28 cellular contexts compared by ENCODE assay signal in genomic region chr15:98123834-98124233, GRCh38.
DNase-seq lines count a peak whose midpoint lies in the region; ATAC-seq and TF ChIP-seq lines count a peak whose summit lies in the region.
"Had no signal": no experiment of that assay in that cellular context is flagged by ENCODE, and none has a peak within 500 bp of the region (broad histone marks: within the 10 kb centered on the region; RNA-seq: fewer than 3 reads in every experiment).

No MANE protein-coding gene starts in this region.

- H3K36me3 Mint-ChIP-seq in glutamatergic neuron (ENCODE audit: unreplicated experiment): no peaks in the 10 kb centered on the region
- H3K36me3 Mint-ChIP-seq in chondrocyte (ENCODE audit: low read depth): no peaks in the 10 kb centered on the region
- H3K36me3 Mint-ChIP-seq: activated CD8-positive, alpha-beta memory T cell treated with anti-CD3 and anti-CD28 coated beads, Interleukin-2, amount 10 ng/mL, durations not matched to agents 7 days and 5 days; CD8-positive, alpha-beta memory T cell had no signal

- H3K9me3 Mint-ChIP-seq in glutamatergic neuron (ENCODE audit: unreplicated experiment) (peaks cover 1% of the 10 kb centered on the region), chondrocyte (ENCODE audit: low read depth) (no peaks in the 10 kb centered on the region)
- H3K9me3 Mint-ChIP-seq: activated naive CD8-positive, alpha-beta T cell treated with anti-CD3 and anti-CD28 coated beads, Interleukin-2, amount 50 U/mL, for 24 hours; H9; neural crest cell; stimulated activated naive B cell treated with anti-CD40 and anti-IgM and Interleukin-4, amounts not matched to agents 10 μg/mL and 1 μg/mL and 100 μg/mL, for 72 hours had no signal

- H3K36me3 ChIP-seq in MG63: no peaks in the 10 kb centered on the region
- H3K36me3 ChIP-seq: SJSA1, thoracic aorta had no signal

- no peaks in the 10 kb centered on the region for H3K27me3 ChIP-seq in MG63
- H3K27me3 ChIP-seq: SJSA1 had no signal

- H3K27me3 Mint-ChIP-seq in glutamatergic neuron (ENCODE audit: unreplicated experiment) (peaks cover 3% of the 10 kb centered on the region), chondrocyte (ENCODE audit: low read depth) (no peaks in the 10 kb centered on the region)
- H3K27me3 Mint-ChIP-seq: activated CD8-positive, alpha-beta memory T cell treated with anti-CD3 and anti-CD28 coated beads, Interleukin-2, amount 10 ng/mL, durations not matched to agents 7 days and 5 days; activated naive CD8-positive, alpha-beta T cell treated with anti-CD3 and anti-CD28 coated beads, Interleukin-2, amount 50 U/mL, for 24 hours had no signal

- H3K4me3 Mint-ChIP-seq in glutamatergic neuron (ENCODE audit: unreplicated experiment) (no peak overlapping the region), chondrocyte (ENCODE audit: unreplicated experiment) (no peak overlapping the region)
- H3K4me3 Mint-ChIP-seq: activated CD8-positive, alpha-beta memory T cell treated with anti-CD3 and anti-CD28 coated beads, Interleukin-2, amount 10 ng/mL, durations not matched to agents 7 days and 5 days; activated naive CD8-positive, alpha-beta T cell treated with anti-CD3 and anti-CD28 coated beads, Interleukin-2, amount 50 U/mL, for 24 hours; CD8-positive, alpha-beta memory T cell; H9; neural crest cell; stimulated activated naive B cell treated with anti-CD40 and anti-IgM and Interleukin-4, amounts not matched to agents 10 μg/mL and 1 μg/mL and 100 μg/mL, for 72 hours; T-helper 17 cell had no signal

- TF ChIP-seq CTCF in epithelial cell of esophagus (IDR thresholded peaks at IDR 0.05; ENCODE audit: insufficient read depth, low read depth, low read length, missing control alignments) (no peak), omental fat pad (IDR thresholded peaks at IDR 0.05) (no peak), glutamatergic neuron (IDR thresholded peaks at IDR 0.05; ENCODE audit: partially characterized antibody, unreplicated experiment) (no peak), chondrocyte (IDR thresholded peaks at IDR 0.05) (no peak)

- H3K4me3 ChIP-seq in MG63 (no peak overlapping the region), epithelial cell of esophagus (ENCODE audit: low read length) (no peak overlapping the region)
- H3K4me3 ChIP-seq: SJSA1, thoracic aorta had no signal

- no peaks in the 10 kb centered on the region; the same call in none of the 2 replicates for H3K9me3 ChIP-seq in MG63
- H3K9me3 ChIP-seq: SJSA1, thoracic aorta had no signal

- peak; percentile 61 for ATAC-seq in omental fat pad (ENCODE audit: low FRiP score)
- ATAC-seq in HG03521 (IDR thresholded peaks at IDR 0.05; ENCODE audit: unreplicated experiment): no peak
- ATAC-seq: activated CD8-positive, alpha-beta memory T cell treated with anti-CD3 and anti-CD28 coated beads, Interleukin-2, amount 10 ng/mL, durations not matched to agents 7 days and 5 days; activated naive CD8-positive, alpha-beta T cell treated with anti-CD3 and anti-CD28 coated beads, Interleukin-2, amount 50 U/mL, for 24 hours; left colon; stimulated activated naive B cell treated with anti-CD40 and anti-IgM and Interleukin-4, amounts not matched to agents 10 μg/mL and 1 μg/mL and 100 μg/mL, for 72 hours; T-helper 17 cell had no signal

- H3K27ac Mint-ChIP-seq in glutamatergic neuron (ENCODE audit: unreplicated experiment) (no peak overlapping the region), chondrocyte (ENCODE audit: unreplicated experiment) (no peak overlapping the region)
- H3K27ac Mint-ChIP-seq: activated CD8-positive, alpha-beta memory T cell treated with anti-CD3 and anti-CD28 coated beads, Interleukin-2, amount 10 ng/mL, durations not matched to agents 7 days and 5 days; activated naive CD8-positive, alpha-beta T cell treated with anti-CD3 and anti-CD28 coated beads, Interleukin-2, amount 50 U/mL, for 24 hours; CD8-positive, alpha-beta memory T cell; H9; progenitor cell of endocrine pancreas; stimulated activated naive B cell treated with anti-CD40 and anti-IgM and Interleukin-4, amounts not matched to agents 10 μg/mL and 1 μg/mL and 100 μg/mL, for 72 hours; T-helper 17 cell had no signal

- H3K4me1 Mint-ChIP-seq in glutamatergic neuron (ENCODE audit: low read depth, unreplicated experiment) (peaks cover 5% of the 10 kb centered on the region), chondrocyte (ENCODE audit: low read depth) (peaks cover 27% of the 10 kb centered on the region)
- H3K4me1 Mint-ChIP-seq: activated CD8-positive, alpha-beta memory T cell treated with anti-CD3 and anti-CD28 coated beads, Interleukin-2, amount 10 ng/mL, durations not matched to agents 7 days and 5 days; activated naive CD8-positive, alpha-beta T cell treated with anti-CD3 and anti-CD28 coated beads, Interleukin-2, amount 50 U/mL, for 24 hours; CD8-positive, alpha-beta memory T cell; T-helper 17 cell had no signal

- DNase-seq in ELR (ENCODE audit: low read depth) (peak; percentile 64), MG63 (peak; percentile 92), epithelial cell of esophagus (ENCODE audit: low read depth) (peak; percentile 91), omental fat pad (ENCODE audit: low spot score) (no peak), glutamatergic neuron (no peak), chondrocyte (ENCODE audit: low spot score) (no peak), NCI-H146 treated with DMSO at 0.1 percent for 48 hours (lab: John Stamatoyannopoulos, UW; ENCODE audit: unreplicated experiment) (no peak)
- DNase-seq: activated CD4-positive, alpha-beta T cell treated with anti-CD3 and anti-CD28 coated beads for 48 hours; activated CD8-positive, alpha-beta memory T cell treated with anti-CD3 and anti-CD28 coated beads, Interleukin-2, amount 10 ng/mL, durations not matched to agents 7 days and 5 days; activated effector memory CD4-positive, alpha-beta T cell treated with Interleukin-2 at 50 U/mL for 16 hours; activated naive CD8-positive, alpha-beta T cell treated with anti-CD3 and anti-CD28 coated beads, Interleukin-2, amount 50 U/mL, for 24 hours; AML-193; CD8-positive, alpha-beta memory T cell; DMS79; H9; left colon; MM.1S; NCI-H187; NCI-H82; OCI-M1; stimulated activated CD4-positive, alpha-beta T cell treated with anti-CD3 and anti-CD28 coated beads, Interleukin-2, amount 100 ng/mL, for 24 hours; stimulated activated naive B cell treated with anti-CD40 and anti-IgM and Interleukin-4, amounts not matched to agents 10 μg/mL and 1 μg/mL and 100 μg/mL, for 72 hours; T-helper 17 cell had no signal

Comparison
In these comparisons a context has a peak if more than half of its experiments do, and no peak if none do; other contexts are left out.
1. DNase-seq: peak in ELR (single experiment), MG63 (single experiment) and epithelial cell of esophagus (single experiment); none in omental fat pad (single experiment), glutamatergic neuron (single experiment), chondrocyte (single experiment) and NCI-H146 treated with DMSO at 0.1 percent for 48 hours (single experiment).